In genomic region chr17:44164476-44164875, GRCh38 we compare ENCODE assay signal across 29 cellular contexts. TPM values are rescaled to one million over a fixed set of nuclear protein-coding genes. Genes with fewer than 3 reads are reported as not detected.
"Had no signal": no experiment of that assay in that cellular context is flagged by ENCODE, and none has a peak within 500 bp of the region (broad histone marks: within the 10 kb centered on the region; RNA-seq: fewer than 3 reads in every experiment).

No MANE protein-coding gene starts in this region.

- H3K9me3 Mint-ChIP-seq: mesothelial cell of epicardium; naive B cell; natural killer cell; nephron progenitor cell; stimulated activated memory B cell treated with anti-CD40 and anti-IgM and Interleukin-4, amounts not matched to agents 10 μg/mL and 1 μg/mL and 100 μg/mL, for 72 hours; stimulated activated naive CD8-positive, alpha-beta T cell treated with anti-CD3 and anti-CD28 coated beads, Interleukin-15, amount 100 ng/mL, for 72 hours; type B pancreatic cell had no signal

- H3K36me3 Mint-ChIP-seq: naive B cell; natural killer cell; stimulated activated memory B cell treated with anti-CD40 and anti-IgM and Interleukin-4, amounts not matched to agents 10 μg/mL and 1 μg/mL and 100 μg/mL, for 72 hours had no signal

- H3K9me3 ChIP-seq: left ventricle myocardium inferior, ovary, right atrium auricular region, right lobe of liver, tibial nerve, uterus had no signal

- H3K36me3 ChIP-seq: left ventricle myocardium inferior, ovary, right atrium auricular region, right lobe of liver, tibial nerve, uterus had no signal

- H3K27ac Mint-ChIP-seq: mesothelial cell of epicardium; natural killer cell; nephron progenitor cell; progenitor cell of endocrine pancreas; stimulated activated memory B cell treated with anti-CD40 and anti-IgM and Interleukin-4, amounts not matched to agents 10 μg/mL and 1 μg/mL and 100 μg/mL, for 72 hours; stimulated activated naive CD8-positive, alpha-beta T cell treated with anti-CD3 and anti-CD28 coated beads, Interleukin-15, amount 100 ng/mL, for 72 hours; type B pancreatic cell had no signal

- H3K27me3 Mint-ChIP-seq: naive B cell; progenitor cell of endocrine pancreas; stimulated activated memory B cell treated with anti-CD40 and anti-IgM and Interleukin-4, amounts not matched to agents 10 μg/mL and 1 μg/mL and 100 μg/mL, for 72 hours; stimulated activated naive CD8-positive, alpha-beta T cell treated with anti-CD3 and anti-CD28 coated beads, Interleukin-15, amount 100 ng/mL, for 72 hours; type B pancreatic cell had no signal

- H3K4me2 ChIP-seq: smooth muscle cell had no signal

- H3K27me3 ChIP-seq: ovary, right atrium auricular region, right lobe of liver, tibial nerve, uterus had no signal

- H3K4me3 ChIP-seq: left ventricle myocardium inferior, lung, ovary, right atrium auricular region, right lobe of liver, smooth muscle cell, tibial nerve, uterus had no signal

- ATAC-seq: natural killer cell; stimulated activated memory B cell treated with anti-CD40 and anti-IgM and Interleukin-4, amounts not matched to agents 10 μg/mL and 1 μg/mL and 100 μg/mL, for 72 hours; stimulated activated naive CD8-positive, alpha-beta T cell treated with anti-CD3 and anti-CD28 coated beads, Interleukin-15, amount 100 ng/mL, for 72 hours had no signal

- H3K4me3 Mint-ChIP-seq: mesothelial cell of epicardium; naive B cell; natural killer cell; nephron progenitor cell; stimulated activated memory B cell treated with anti-CD40 and anti-IgM and Interleukin-4, amounts not matched to agents 10 μg/mL and 1 μg/mL and 100 μg/mL, for 72 hours; stimulated activated naive CD8-positive, alpha-beta T cell treated with anti-CD3 and anti-CD28 coated beads, Interleukin-15, amount 100 ng/mL, for 72 hours; type B pancreatic cell had no signal

- H3K4me1 ChIP-seq: right atrium auricular region, uterus had no signal

- H3K27ac ChIP-seq: left ventricle myocardium inferior, ovary, right atrium auricular region, right lobe of liver, tibial nerve, uterus had no signal

- DNase-seq: islet precursor cell; left ventricle myocardium inferior; mesendoderm; naive B cell; natural killer cell; nephron progenitor cell; ovary; right lobe of liver; stimulated activated CD4-positive, alpha-beta T cell treated with anti-CD3 and anti-CD28 coated beads, Interleukin-1b, Interleukin-23, amount 100 ng/mL, for 48 hours; stimulated activated CD4-positive, alpha-beta T cell treated with anti-CD3 and anti-CD28 coated beads, Interleukin-2, amount 100 ng/mL, for 48 hours; stimulated activated CD4-positive, alpha-beta T cell treated with anti-CD3 and anti-CD28 coated beads, Interleukin-4, amount 100 ng/mL, for 4 hours; stimulated activated CD8-positive, alpha-beta memory T cell treated with anti-CD3 and anti-CD28 coated beads, Interleukin-4, amount 100 ng/mL, for 48 hours; stimulated activated naive CD4-positive, alpha-beta T cell treated with Interleukin-2 at 50 U/mL for 16 hours; stimulated activated naive CD8-positive, alpha-beta T cell treated with anti-CD3 and anti-CD28 coated beads, Interleukin-15, amount 100 ng/mL, for 72 hours; substantia nigra; uterus had no signal

RNA-seq across cellular contexts. Expression of gene ASB16, which starts 6.0 kb away (rescaled TPM):
- total RNA-seq: kidney epithelial cell, mononuclear cell, natural killer cell, pulmonary artery endothelial cell, renal cortical epithelial cell, smooth muscle cell, temporal lobe had no signal
